In the genomic region with DNA sequence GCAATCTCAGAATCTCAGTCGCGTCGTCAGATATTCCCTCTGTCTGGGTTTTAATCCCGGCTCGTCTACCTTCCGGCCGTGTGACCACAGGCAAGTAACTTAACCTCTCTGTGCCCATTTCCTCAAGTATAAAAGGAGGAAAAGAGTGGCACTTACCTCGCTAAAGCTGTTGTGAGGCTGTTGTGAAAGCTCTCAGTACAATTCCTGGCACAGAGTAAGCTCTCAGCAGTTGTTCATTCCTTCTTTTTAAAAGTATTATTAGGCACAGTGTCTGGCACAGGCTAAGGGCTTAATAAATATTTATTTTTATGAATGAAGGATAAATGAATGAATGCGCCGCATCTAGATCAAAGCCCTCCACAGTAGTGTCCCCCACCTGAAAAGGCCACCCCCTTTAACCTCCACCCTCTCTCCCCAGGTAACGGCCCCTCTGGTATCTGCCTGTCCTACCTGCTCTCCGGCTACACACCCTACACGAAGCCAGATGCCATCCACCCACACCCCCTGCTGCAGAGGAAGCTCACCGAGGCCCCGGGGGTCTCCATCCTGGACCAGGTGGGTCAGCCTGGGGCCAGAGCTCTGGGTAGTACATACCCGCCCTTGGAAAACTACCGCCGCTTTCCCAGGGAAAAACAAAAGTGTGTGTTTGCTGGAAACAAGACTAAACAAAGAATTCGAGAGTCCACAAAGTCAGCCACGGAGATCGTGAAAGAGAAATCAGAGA, we compare ENCODE assay signal across 1 cellular context.
A peak's percentile ranks its signal among the peaks of the same experiment; 100 is the strongest.
TF ChIP-seq lines count a peak whose summit lies in the region.

No MANE protein-coding gene starts in this region.

TF ChIP-seq in HepG2, 621 proteins besides CTCF, POLR2A, EP300 and RAD21:
- TF ChIP-seq RBM39 (IDR thresholded peaks at IDR 0.05; ENCODE audit: low read depth, low read length, poor library complexity, severe bottlenecking), result no peak
- 0 out of 2 replicates have a peak, but pooled peaks have one; percentile 25 for TF ChIP-seq POLR2G (IDR thresholded peaks at IDR 0.05; ENCODE audit: low read depth, low read length)
